Comparison of ENCODE assay signal across 9 cellular contexts in genomic region chr12:92297932-92298681, GRCh38.
DNase-seq lines count a peak whose midpoint lies in the region; ATAC-seq, FAIRE-seq and TF ChIP-seq lines count a peak whose summit lies in the region.
"Had no signal": no experiment of that assay in that cellular context is flagged by ENCODE, and none has a peak within 500 bp of the region (broad histone marks: within the 10 kb centered on the region; RNA-seq: fewer than 3 reads in every experiment).

No MANE protein-coding gene starts in this region.

- DNase-seq in GM12891 (ENCODE audit: insufficient read length, low spot score) (no peak), LHCN-M2 (ENCODE audit: low read depth) (peak; percentile 93), gastrocnemius medialis (peak in 1 of 2 donors; percentile 17), COR-L47 (lab: John Stamatoyannopoulos, UW) (no peak), COLO668 (lab: John Stamatoyannopoulos, UW; ENCODE audit: unreplicated experiment) (no peak), RWPE1 (ENCODE audit: low spot score) (no peak)
- DNase-seq in central memory CD4-positive, alpha-beta T cell = peak; percentile 40

- peak overlapping the region; percentile 8 to 62 (median 19) for H3K27ac ChIP-seq in gastrocnemius medialis
- H3K27ac ChIP-seq in RWPE1 = no peak overlapping the region

- TF ChIP-seq POLR2A in GM12891 (IDR thresholded peaks at IDR 0.05; ENCODE audit: low read depth, low read length) (no peak), gastrocnemius medialis (IDR thresholded peaks at IDR 0.05) (no peak)

- CTCF ChIA-PET in RWPE1 (lab: Yijun Ruan, JAX) = interaction anchor here (0.7 kb wide), 1 partner anchor 159 kb away, joined by 3 read pairs; no protein-coding TSS in a partner anchor

- H3K36me3 ChIP-seq in gastrocnemius medialis = no peaks in the 10 kb centered on the region

- no peak for FAIRE-seq in GM12891 (lab: Jason Lieb, UNC)
- FAIRE-seq: H54 had no signal

- H3K4me1 ChIP-seq in gastrocnemius medialis = no peaks in the 10 kb centered on the region

- POLR2A ChIA-PET in RWPE1 (lab: Yijun Ruan, JAX; ENCODE audit: low non-redundant PET) = no interaction called here

- H3K27me3 ChIP-seq in gastrocnemius medialis = no peaks in the 10 kb centered on the region

- in situ Hi-C loops in gastrocnemius medialis (cut with MboI; ENCODE audit: low sequenced_read_pairs in 4 of 4) = no loop called here

- no peaks in the 10 kb centered on the region for H3K9me3 ChIP-seq in gastrocnemius medialis

- intact Hi-C loops in gastrocnemius medialis (cut with DNase I; ENCODE audit: low total_unique reads) = no loop called here

- no peak overlapping the region for H3K4me3 ChIP-seq in gastrocnemius medialis

- TF ChIP-seq CTCF in gastrocnemius medialis (IDR thresholded peaks at IDR 0.05 in 4 of 5, conservative IDR thresholded peaks at IDR 0.05 in 1 of 5) = no peak
- no peak for TF ChIP-seq CTCF in RWPE1 (conservative IDR thresholded peaks at IDR 0.05; ENCODE audit: low read depth)

- ATAC-seq in gastrocnemius medialis (peak; percentile 69 to 80), GM19035 (IDR thresholded peaks at IDR 0.05; ENCODE audit: unreplicated experiment) (no peak)

TF ChIP-seq in GM12891, 5 proteins besides CTCF, POLR2A, EP300 and RAD21:
- TF ChIP-seq SPI1 (IDR thresholded peaks at IDR 0.05; ENCODE audit: low read depth, low read length) (peak; percentile 76), POLR2AphosphoS5 (IDR thresholded peaks at IDR 0.05; ENCODE audit: low read depth, low read length) (no peak), PAX5 (IDR thresholded peaks at IDR 0.05; ENCODE audit: insufficient read depth, low read length, severe bottlenecking) (no peak)
TF ChIP-seq in GM12891: peak in this region for 1.

Comparison
In these comparisons a context has a peak if more than half of its experiments do, and no peak if none do; other contexts are left out.
1. DNase-seq: peak in LHCN-M2 (single experiment) and central memory CD4-positive, alpha-beta T cell (single experiment); none in GM12891 (single experiment), COR-L47 (single experiment), COLO668 (single experiment) and RWPE1 (single experiment).